In genomic region chr11:33916736-33917135, GRCh38 we compare ENCODE assay signal across 28 cellular contexts.
"Had no signal": no experiment of that assay in that cellular context is flagged by ENCODE, and none has a peak within 500 bp of the region (broad histone marks: within the 10 kb centered on the region; RNA-seq: fewer than 3 reads in every experiment).

No MANE protein-coding gene starts in this region.

- H3K4me3 ChIP-seq: neural progenitor cell, ovary, psoas muscle, right lobe of liver, sigmoid colon, skin epidermis, smooth muscle cell, spleen, stomach, thoracic aorta, thyroid gland, tibial nerve, upper lobe of left lung, vagina had no signal

- FAIRE-seq: urothelium cell line had no signal

- ATAC-seq: natural killer cell; psoas muscle; right cardiac atrium; right lobe of liver; stimulated activated naive B cell treated with anti-CD40 and anti-IgM and Interleukin-4, amounts not matched to agents 10 μg/mL and 1 μg/mL and 100 μg/mL, for 72 hours had no signal

- H3K4me1 ChIP-seq: parathyroid adenoma, psoas muscle, right lobe of liver, sigmoid colon, thyroid gland had no signal

- H3K79me2 ChIP-seq: parathyroid adenoma had no signal

- H2AFZ ChIP-seq: neural progenitor cell, parathyroid adenoma had no signal

- H3K9me3 ChIP-seq: right lobe of liver, thoracic aorta, thyroid gland, upper lobe of left lung, vagina had no signal

- H3K27ac ChIP-seq: neural progenitor cell, ovary, parathyroid adenoma, psoas muscle, right lobe of liver, sigmoid colon, skin epidermis, stomach, thoracic aorta, thyroid gland, tibial nerve, upper lobe of left lung, vagina had no signal

- H3K27me3 ChIP-seq: neural progenitor cell, ovary, right lobe of liver, sigmoid colon, thyroid gland, tibial nerve, upper lobe of left lung, vagina had no signal

- H3K36me3 ChIP-seq: neural progenitor cell, ovary, right lobe of liver, sigmoid colon, spleen, stomach, thoracic aorta, thyroid gland, tibial nerve, upper lobe of left lung, vagina had no signal

- DNase-seq: natural killer cell; occipital lobe; ovary; posterior cingulate gyrus; psoas muscle; right cardiac atrium; right lobe of liver; sigmoid colon; spleen; stimulated activated CD4-positive, alpha-beta T cell treated with anti-CD3 and anti-CD28 coated beads, Interleukin-12 subunit alpha, Interleukin-12 subunit beta, amount 100 ng/mL, for 4 hours; stimulated activated CD4-positive, alpha-beta T cell treated with anti-CD3 and anti-CD28 coated beads, Interleukin-1b, Interleukin-23, amount 100 ng/mL, for 48 hours; stimulated activated CD4-positive, alpha-beta T cell treated with anti-CD3 and anti-CD28 coated beads, Interleukin-4, amount 100 ng/mL, for 1 hour; stimulated activated CD4-positive, alpha-beta T cell treated with anti-CD3 and anti-CD28 coated beads, Interleukin-4, amount 100 ng/mL, for 4 hours; stimulated activated CD8-positive, alpha-beta memory T cell treated with anti-CD3 and anti-CD28 coated beads, Interleukin-4, amount 100 ng/mL, for 48 hours; stimulated activated naive B cell treated with anti-CD40 and anti-IgM and Interleukin-4, amounts not matched to agents 10 μg/mL and 1 μg/mL and 100 μg/mL, for 72 hours; stimulated activated naive CD4-positive, alpha-beta T cell treated with Interleukin-2 at 50 U/mL for 16 hours; stomach; thyroid gland; trophoblast cell; upper lobe of left lung had no signal

- H3K9ac ChIP-seq: neural progenitor cell, parathyroid adenoma had no signal

- H3K4me2 ChIP-seq: neural progenitor cell, smooth muscle cell had no signal
